9 cellular contexts compared by ENCODE assay signal in the genomic region with DNA sequence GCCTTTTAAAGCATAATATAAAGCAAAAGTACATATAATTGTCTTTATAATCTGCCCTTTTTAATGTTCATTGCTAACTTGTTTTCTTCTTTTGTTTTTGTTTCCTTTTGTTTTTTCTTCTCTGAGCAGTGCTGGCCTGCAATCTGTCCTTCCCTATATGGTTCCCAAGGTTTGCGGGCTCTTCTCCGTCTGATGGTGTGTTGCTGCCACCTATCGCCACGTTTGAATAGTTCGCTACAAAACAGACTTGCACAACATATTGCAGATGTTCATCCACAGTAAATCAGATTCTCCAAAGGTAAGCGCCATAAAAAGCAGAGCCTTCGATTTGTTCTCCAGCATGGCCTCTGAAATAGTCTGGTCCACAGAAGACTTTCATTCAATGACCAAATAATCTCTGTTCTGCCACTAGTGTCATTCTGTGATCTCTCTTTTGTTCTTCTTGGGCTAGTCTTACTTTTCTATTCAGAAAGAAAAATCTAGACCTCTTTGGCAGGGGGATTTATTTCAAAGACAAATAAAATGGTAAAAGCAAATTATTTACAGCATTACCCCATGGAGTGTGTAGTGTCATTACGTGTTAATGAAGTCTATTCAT. TPM values are rescaled to one million over a fixed set of nuclear protein-coding genes. Genes with fewer than 3 reads are reported as not detected.
A peak's percentile ranks its signal among the peaks of the same experiment; 100 is the strongest.
DNase-seq lines count a peak whose midpoint lies in the region; ATAC-seq and TF ChIP-seq lines count a peak whose summit lies in the region.
"Had no signal": no experiment of that assay in that cellular context is flagged by ENCODE, and none has a peak within 500 bp of the region (broad histone marks: within the 10 kb centered on the region; RNA-seq: fewer than 3 reads in every experiment).

No MANE protein-coding gene starts in this region.

- no peak overlapping the region for H3K4me3 ChIP-seq in SJCRH30
- no peak overlapping the region for H3K4me3 ChIP-seq in ascending aorta
- no peak overlapping the region for H3K4me3 ChIP-seq in skeletal muscle cell (ENCODE audit: low read depth, low read length)
- H3K4me3 ChIP-seq: skin epidermis had no signal

- no peak overlapping the region for H3K27ac ChIP-seq in SJCRH30
- H3K27ac ChIP-seq in ascending aorta: no peak overlapping the region
- H3K27ac ChIP-seq: skin epidermis had no signal

- DNase-seq in Right ventricle myocardium inferior (ENCODE audit: missing footprints) (peak; percentile 34), cardiac septum (ENCODE audit: low spot score) (no peak), NCI-H1048 (lab: John Stamatoyannopoulos, UW) (peak; percentile 17), SJCRH30 (peak; percentile 37 to 79), ascending aorta (ENCODE audit: low spot score in 2 of 2) (peak in 1 of 2 donors; percentile 65), hepatic stellate cell (ENCODE audit: low spot score) (peak; percentile 24), skeletal muscle cell (ENCODE audit: low read depth) (peak; percentile 25)

- ATAC-seq in Right ventricle myocardium inferior (peak; percentile 69), HG02642 (IDR thresholded peaks at IDR 0.05; ENCODE audit: poor library complexity, unreplicated experiment) (peak; percentile 96)

- H3K4me1 ChIP-seq in SJCRH30: no peaks in the 10 kb centered on the region
- H3K4me1 ChIP-seq in ascending aorta: no peaks in the 10 kb centered on the region

- H3K36me3 ChIP-seq in SJCRH30 (no peaks in the 10 kb centered on the region), ascending aorta (no peaks in the 10 kb centered on the region)

- peak; percentile 15 to 65 (median 54) for TF ChIP-seq CTCF in ascending aorta (IDR thresholded peaks at IDR 0.05)

- H3K9me3 ChIP-seq in SJCRH30 (replicated peaks) (no peaks in the 10 kb centered on the region), ascending aorta (no peaks in the 10 kb centered on the region)

- H3K27me3 ChIP-seq in SJCRH30: no peaks in the 10 kb centered on the region
- H3K27me3 ChIP-seq in ascending aorta: no peaks in the 10 kb centered on the region

- intact Hi-C loops in Right ventricle myocardium inferior (cut with DNase I) (no loop called here), cardiac septum (cut with DNase I) (no loop called here), ascending aorta (cut with DNase I) (no loop called here)

RNA-seq across cellular contexts. Expression of a gene that starts 33.5 kb away (rescaled TPM):
- total RNA-seq in Right ventricle myocardium inferior (0.05 TPM), cardiac septum (0.05 TPM), ascending aorta (not detected)
- total RNA-seq in SJCRH30 (2014; rRNA removed; shearing (Covaris generic)): 0.28 TPM in 1 of 2 replicates, not detected in the other
